Comparison of ENCODE assay signal across 14 cellular contexts in the genomic region with DNA sequence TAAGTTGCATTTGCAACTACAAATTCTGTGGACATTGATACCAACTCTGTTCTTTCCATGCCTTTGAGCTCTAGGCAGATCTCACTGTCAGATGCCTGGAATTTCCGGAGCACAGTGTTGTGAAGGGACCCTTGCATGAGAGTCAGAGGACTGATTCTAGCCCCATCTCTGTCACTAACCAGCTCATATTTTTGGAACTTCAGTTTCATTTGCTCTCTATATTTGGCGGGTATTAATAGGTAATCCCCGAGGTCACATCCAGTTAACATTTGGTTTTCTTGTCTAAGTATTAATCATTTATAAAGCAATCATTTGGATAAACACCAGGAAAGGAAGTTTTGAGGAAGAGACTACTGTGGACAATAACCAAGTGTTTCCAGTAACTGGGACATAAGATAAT.
DNase-seq lines count a peak whose midpoint lies in the region; ATAC-seq and TF ChIP-seq lines count a peak whose summit lies in the region.
"Had no signal": no experiment of that assay in that cellular context is flagged by ENCODE, and none has a peak within 500 bp of the region (broad histone marks: within the 10 kb centered on the region; RNA-seq: fewer than 3 reads in every experiment).

No MANE protein-coding gene starts in this region.

- DNase-seq in Caki2 (ENCODE audit: low read depth) = peak; percentile 22
- peak; percentile 11 for DNase-seq in fibroblast of the aortic adventitia (ENCODE audit: low read depth)
- DNase-seq in CD1c-positive myeloid dendritic cell (ENCODE audit: extremely low spot score) = no peak
- no peak for DNase-seq in left cardiac atrium
- DNase-seq in occipital lobe (lab: John Stamatoyannopoulos, UW) = no peak
- DNase-seq: activated naive CD4-positive, alpha-beta T cell treated with anti-CD3 and anti-CD28 coated beads, Interleukin-2, amount 10 ng/mL, durations not matched to agents 7 days and 5 days; NCI-H2081; stimulated activated CD4-positive, alpha-beta T cell treated with anti-CD3 and anti-CD28 coated beads, Interleukin-2, amount 100 ng/mL, for 24 hours had no signal

- no peak overlapping the region for H3K4me3 ChIP-seq in fibroblast of the aortic adventitia (ENCODE audit: low read depth, low read length)
- H3K4me3 ChIP-seq: A549, prostate gland, SJSA1 had no signal

- intact Hi-C loops in left cardiac atrium (cut with DNase I) = no loop called here

- ATAC-seq in GM21423 (IDR thresholded peaks at IDR 0.05; ENCODE audit: unreplicated experiment) (peak; percentile 86), HG03432 (IDR thresholded peaks at IDR 0.05; ENCODE audit: unreplicated experiment) (peak; percentile 48), left cardiac atrium (no peak), GM18873 (IDR thresholded peaks at IDR 0.05; ENCODE audit: low FRiP score, unreplicated experiment) (no peak)

- no peak for TF ChIP-seq CTCF in fibroblast of the aortic adventitia (IDR thresholded peaks at IDR 0.05; ENCODE audit: insufficient read depth, low read length)

- in situ Hi-C loops in Caki2 (cut with HindIII; ENCODE audit: low pct_unique_long_range_greater_than_20kb, low sequenced_read_pairs) = no loop called here

Comparison
In these comparisons a context has a peak if more than half of its experiments do, and no peak if none do; other contexts are left out.
1. DNase-seq: peak in Caki2 (single experiment) and fibroblast of the aortic adventitia (single experiment); none in CD1c-positive myeloid dendritic cell (single experiment), left cardiac atrium (single experiment) and occipital lobe (single experiment).
2. ATAC-seq: peak in GM21423 (single experiment) and HG03432 (single experiment); none in left cardiac atrium (0 of 2) and GM18873 (single experiment).